1 cellular context compared by ENCODE assay signal in the genomic region with DNA sequence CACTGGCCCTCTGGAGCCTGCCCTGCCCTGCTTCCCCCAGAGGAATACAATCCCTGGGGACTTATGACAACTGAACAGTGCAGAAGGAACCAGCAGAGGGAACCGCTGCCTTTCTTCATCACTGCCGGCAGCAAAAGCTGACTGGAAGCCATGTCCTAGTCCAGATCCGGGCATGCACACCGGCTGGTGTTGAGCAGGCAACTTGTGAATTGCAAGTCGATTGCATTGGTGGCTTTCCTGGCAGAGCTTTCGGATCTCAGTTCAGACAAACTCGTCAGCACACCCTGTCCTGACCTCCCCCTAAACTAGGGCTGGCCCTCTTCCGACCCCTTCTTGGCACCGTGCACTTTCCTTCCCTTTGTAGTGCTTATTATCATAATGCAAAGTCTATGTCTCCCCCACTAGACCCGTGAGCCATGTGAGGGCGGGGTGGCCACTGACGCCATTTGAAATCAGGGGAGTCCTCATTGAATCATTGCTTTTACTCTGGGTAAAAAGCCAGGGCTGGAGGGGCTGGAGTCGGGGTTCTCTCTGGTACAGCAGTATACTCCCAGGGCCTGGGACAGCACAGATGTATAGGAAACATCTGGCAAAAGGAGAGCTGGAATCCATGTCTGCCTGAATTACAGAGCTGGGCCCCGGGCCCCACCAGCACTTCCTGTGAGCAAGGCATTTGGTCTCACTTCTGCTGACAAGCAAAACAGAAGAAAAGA.
TF ChIP-seq lines count a peak whose summit lies in the region.

No MANE protein-coding gene starts in this region.

TF ChIP-seq in HEK293, 187 proteins besides CTCF, POLR2A, EP300 and RAD21 (continued from another document):
- TF ChIP-seq, protein P1, sequence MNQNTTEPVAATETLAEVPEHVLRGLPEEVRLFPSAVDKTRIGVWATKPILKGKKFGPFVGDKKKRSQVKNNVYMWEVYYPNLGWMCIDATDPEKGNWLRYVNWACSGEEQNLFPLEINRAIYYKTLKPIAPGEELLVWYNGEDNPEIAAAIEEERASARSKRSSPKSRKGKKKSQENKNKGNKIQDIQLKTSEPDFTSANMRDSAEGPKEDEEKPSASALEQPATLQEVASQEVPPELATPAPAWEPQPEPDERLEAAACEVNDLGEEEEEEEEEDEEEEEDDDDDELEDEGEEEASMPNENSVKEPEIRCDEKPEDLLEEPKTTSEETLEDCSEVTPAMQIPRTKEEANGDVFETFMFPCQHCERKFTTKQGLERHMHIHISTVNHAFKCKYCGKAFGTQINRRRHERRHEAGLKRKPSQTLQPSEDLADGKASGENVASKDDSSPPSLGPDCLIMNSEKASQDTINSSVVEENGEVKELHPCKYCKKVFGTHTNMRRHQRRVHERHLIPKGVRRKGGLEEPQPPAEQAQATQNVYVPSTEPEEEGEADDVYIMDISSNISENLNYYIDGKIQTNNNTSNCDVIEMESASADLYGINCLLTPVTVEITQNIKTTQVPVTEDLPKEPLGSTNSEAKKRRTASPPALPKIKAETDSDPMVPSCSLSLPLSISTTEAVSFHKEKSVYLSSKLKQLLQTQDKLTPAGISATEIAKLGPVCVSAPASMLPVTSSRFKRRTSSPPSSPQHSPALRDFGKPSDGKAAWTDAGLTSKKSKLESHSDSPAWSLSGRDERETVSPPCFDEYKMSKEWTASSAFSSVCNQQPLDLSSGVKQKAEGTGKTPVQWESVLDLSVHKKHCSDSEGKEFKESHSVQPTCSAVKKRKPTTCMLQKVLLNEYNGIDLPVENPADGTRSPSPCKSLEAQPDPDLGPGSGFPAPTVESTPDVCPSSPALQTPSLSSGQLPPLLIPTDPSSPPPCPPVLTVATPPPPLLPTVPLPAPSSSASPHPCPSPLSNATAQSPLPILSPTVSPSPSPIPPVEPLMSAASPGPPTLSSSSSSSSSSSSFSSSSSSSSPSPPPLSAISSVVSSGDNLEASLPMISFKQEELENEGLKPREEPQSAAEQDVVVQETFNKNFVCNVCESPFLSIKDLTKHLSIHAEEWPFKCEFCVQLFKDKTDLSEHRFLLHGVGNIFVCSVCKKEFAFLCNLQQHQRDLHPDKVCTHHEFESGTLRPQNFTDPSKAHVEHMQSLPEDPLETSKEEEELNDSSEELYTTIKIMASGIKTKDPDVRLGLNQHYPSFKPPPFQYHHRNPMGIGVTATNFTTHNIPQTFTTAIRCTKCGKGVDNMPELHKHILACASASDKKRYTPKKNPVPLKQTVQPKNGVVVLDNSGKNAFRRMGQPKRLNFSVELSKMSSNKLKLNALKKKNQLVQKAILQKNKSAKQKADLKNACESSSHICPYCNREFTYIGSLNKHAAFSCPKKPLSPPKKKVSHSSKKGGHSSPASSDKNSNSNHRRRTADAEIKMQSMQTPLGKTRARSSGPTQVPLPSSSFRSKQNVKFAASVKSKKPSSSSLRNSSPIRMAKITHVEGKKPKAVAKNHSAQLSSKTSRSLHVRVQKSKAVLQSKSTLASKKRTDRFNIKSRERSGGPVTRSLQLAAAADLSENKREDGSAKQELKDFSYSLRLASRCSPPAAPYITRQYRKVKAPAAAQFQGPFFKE (tag by site-specific recombination; IDR thresholded peaks at IDR 0.05; ENCODE audit: borderline replicate concordance): no peak
- TF ChIP-seq ZNF548 (tag by site-specific recombination; IDR thresholded peaks at IDR 0.05) (no peak), ZNF571 (tag by site-specific recombination; IDR thresholded peaks at IDR 0.05) (no peak), TSHZ1 (tag by site-specific recombination; IDR thresholded peaks at IDR 0.05; ENCODE audit: borderline replicate concordance) (no peak), ZNF837 (tag by site-specific recombination; IDR thresholded peaks at IDR 0.05) (no peak), ZNF366 (tag by site-specific recombination; conservative IDR thresholded peaks at IDR 0.05) (no peak), ZEB2 (tag by site-specific recombination; IDR thresholded peaks at IDR 0.05) (no peak), ZBTB7A (tag by site-specific recombination; IDR thresholded peaks at IDR 0.05; ENCODE audit: low read depth) (no peak), ZNF654 (tag by site-specific recombination; IDR thresholded peaks at IDR 0.05; ENCODE audit: low read depth) (peak; percentile 58), BCL11A (tag by site-specific recombination; IDR thresholded peaks at IDR 0.05; ENCODE audit: low read depth) (no peak), ZNF600 (tag by site-specific recombination; IDR thresholded peaks at IDR 0.05) (peak; percentile 70), ZNF404 (tag by site-specific recombination; IDR thresholded peaks at IDR 0.05) (no peak), GLI4 (tag by site-specific recombination; IDR thresholded peaks at IDR 0.05) (no peak), RBAK (tag by site-specific recombination; IDR thresholded peaks at IDR 0.05) (no peak), ZNF391 (tag by site-specific recombination; IDR thresholded peaks at IDR 0.05; ENCODE audit: borderline replicate concordance, low read depth) (no peak), ZNF529 (tag by site-specific recombination; IDR thresholded peaks at IDR 0.05; ENCODE audit: insufficient replicate concordance) (no peak), ZNF626 (tag by site-specific recombination; IDR thresholded peaks at IDR 0.05) (no peak), ZNF423 (tag by site-specific recombination; IDR thresholded peaks at IDR 0.05) (peak; percentile 82), SP3 (tag by site-specific recombination; IDR thresholded peaks at IDR 0.05) (no peak), HOXD13 (CRISPR knock-in tag; IDR thresholded peaks at IDR 0.05; ENCODE audit: borderline replicate concordance) (no peak), MYNN (tag by site-specific recombination; IDR thresholded peaks at IDR 0.05; ENCODE audit: borderline replicate concordance) (no peak), IKZF3 (tag by site-specific recombination; IDR thresholded peaks at IDR 0.05) (peak; percentile 40; the same call in 1 of the 2 replicates), ZSCAN23 (tag by site-specific recombination; IDR thresholded peaks at IDR 0.05) (no peak), HIC1 (tag by site-specific recombination; IDR thresholded peaks at IDR 0.05) (no peak), ZNF560 (tag by site-specific recombination; IDR thresholded peaks at IDR 0.05; ENCODE audit: borderline replicate concordance) (no peak), ZFHX2 (tag by site-specific recombination; conservative IDR thresholded peaks at IDR 0.05) (no peak), SCRT1 (tag by site-specific recombination; IDR thresholded peaks at IDR 0.05; ENCODE audit: borderline replicate concordance) (no peak), ZNF202 (tag by site-specific recombination; IDR thresholded peaks at IDR 0.05; ENCODE audit: borderline replicate concordance) (no peak), GLI2 (tag by site-specific recombination; IDR thresholded peaks at IDR 0.05; ENCODE audit: borderline replicate concordance, low read depth) (no peak), ZNF292 (tag by site-specific recombination; IDR thresholded peaks at IDR 0.05; ENCODE audit: borderline replicate concordance, low read depth) (no peak), ZNF324 (tag by site-specific recombination; IDR thresholded peaks at IDR 0.05) (no peak), ZNF362 (tag by site-specific recombination; IDR thresholded peaks at IDR 0.05) (no peak), ZNF394 (tag by site-specific recombination; IDR thresholded peaks at IDR 0.05; ENCODE audit: borderline replicate concordance) (no peak), ZFP3 (tag by site-specific recombination; IDR thresholded peaks at IDR 0.05; ENCODE audit: low read depth) (no peak), MZF1 (tag by site-specific recombination; IDR thresholded peaks at IDR 0.05; ENCODE audit: borderline replicate concordance) (no peak), GFI1B (tag by site-specific recombination; IDR thresholded peaks at IDR 0.05) (no peak)
- TF ChIP-seq, protein P2, sequence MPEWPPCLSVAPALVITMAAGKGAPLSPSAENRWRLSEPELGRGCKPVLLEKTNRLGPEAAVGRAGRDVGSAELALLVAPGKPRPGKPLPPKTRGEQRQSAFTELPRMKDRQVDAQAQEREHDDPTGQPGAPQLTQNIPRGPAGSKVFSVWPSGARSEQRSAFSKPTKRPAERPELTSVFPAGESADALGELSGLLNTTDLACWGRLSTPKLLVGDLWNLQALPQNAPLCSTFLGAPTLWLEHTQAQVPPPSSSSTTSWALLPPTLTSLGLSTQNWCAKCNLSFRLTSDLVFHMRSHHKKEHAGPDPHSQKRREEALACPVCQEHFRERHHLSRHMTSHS (tag by site-specific recombination; IDR thresholded peaks at IDR 0.05): no peak
- TF ChIP-seq, protein P3, sequence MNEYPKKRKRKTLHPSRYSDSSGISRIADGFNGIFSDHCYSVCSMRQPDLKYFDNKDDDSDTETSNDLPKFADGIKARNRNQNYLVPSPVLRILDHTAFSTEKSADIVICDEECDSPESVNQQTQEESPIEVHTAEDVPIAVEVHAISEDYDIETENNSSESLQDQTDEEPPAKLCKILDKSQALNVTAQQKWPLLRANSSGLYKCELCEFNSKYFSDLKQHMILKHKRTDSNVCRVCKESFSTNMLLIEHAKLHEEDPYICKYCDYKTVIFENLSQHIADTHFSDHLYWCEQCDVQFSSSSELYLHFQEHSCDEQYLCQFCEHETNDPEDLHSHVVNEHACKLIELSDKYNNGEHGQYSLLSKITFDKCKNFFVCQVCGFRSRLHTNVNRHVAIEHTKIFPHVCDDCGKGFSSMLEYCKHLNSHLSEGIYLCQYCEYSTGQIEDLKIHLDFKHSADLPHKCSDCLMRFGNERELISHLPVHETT (tag by site-specific recombination; IDR thresholded peaks at IDR 0.05): no peak
- TF ChIP-seq, protein P4, sequence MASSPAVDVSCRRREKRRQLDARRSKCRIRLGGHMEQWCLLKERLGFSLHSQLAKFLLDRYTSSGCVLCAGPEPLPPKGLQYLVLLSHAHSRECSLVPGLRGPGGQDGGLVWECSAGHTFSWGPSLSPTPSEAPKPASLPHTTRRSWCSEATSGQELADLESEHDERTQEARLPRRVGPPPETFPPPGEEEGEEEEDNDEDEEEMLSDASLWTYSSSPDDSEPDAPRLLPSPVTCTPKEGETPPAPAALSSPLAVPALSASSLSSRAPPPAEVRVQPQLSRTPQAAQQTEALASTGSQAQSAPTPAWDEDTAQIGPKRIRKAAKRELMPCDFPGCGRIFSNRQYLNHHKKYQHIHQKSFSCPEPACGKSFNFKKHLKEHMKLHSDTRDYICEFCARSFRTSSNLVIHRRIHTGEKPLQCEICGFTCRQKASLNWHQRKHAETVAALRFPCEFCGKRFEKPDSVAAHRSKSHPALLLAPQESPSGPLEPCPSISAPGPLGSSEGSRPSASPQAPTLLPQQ (tag by site-specific recombination; IDR thresholded peaks at IDR 0.05): peak; percentile 38; the same call in 1 of the 2 replicates
- TF ChIP-seq, protein P5, sequence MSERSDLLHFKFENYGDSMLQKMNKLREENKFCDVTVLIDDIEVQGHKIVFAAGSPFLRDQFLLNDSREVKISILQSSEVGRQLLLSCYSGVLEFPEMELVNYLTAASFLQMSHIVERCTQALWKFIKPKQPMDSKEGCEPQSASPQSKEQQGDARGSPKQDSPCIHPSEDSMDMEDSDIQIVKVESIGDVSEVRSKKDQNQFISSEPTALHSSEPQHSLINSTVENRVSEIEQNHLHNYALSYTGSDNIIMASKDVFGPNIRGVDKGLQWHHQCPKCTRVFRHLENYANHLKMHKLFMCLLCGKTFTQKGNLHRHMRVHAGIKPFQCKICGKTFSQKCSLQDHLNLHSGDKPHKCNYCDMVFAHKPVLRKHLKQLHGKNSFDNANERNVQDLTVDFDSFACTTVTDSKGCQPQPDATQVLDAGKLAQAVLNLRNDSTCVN (tag by site-specific recombination; optimal IDR thresholded peaks at IDR 0.05): no peak
- TF ChIP-seq, protein P6, sequence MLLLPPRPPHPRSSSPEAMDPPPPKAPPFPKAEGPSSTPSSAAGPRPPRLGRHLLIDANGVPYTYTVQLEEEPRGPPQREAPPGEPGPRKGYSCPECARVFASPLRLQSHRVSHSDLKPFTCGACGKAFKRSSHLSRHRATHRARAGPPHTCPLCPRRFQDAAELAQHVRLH (tag by site-specific recombination; IDR thresholded peaks at IDR 0.05): no peak
TF ChIP-seq in HEK293: peak in this region for 8.
